10 cellular contexts compared by ENCODE assay signal in the genomic region with DNA sequence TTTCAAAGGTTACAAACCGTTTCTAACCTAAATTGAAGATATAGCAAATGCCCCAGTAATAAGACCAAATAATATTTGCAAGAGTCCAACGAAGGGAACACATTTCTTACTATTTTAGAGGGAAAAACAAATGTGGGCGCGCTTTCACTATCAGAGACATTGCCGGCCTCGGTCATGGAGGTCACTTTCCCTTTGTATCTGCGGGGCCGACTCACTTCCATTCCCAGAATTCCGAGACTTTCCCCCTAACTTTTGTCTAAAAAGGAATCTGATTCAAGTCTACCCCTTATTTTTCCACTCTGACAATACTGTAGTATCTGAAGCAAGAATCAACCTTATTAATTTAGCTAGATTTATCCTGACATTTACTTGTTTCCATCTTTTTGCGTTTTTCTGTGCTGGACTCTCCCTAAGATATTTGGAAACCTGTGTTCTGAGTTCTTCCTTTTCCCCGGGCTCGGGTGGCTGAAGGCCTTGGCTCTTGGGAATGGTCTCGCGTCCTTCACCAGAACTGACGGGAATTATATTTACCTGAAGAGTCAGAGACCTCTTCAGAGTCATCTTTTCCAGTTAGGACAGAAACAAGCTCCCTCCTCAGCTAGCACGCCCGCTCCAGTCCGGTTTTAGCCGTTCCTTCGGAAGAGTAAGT.
DNase-seq lines count a peak whose midpoint lies in the region; ATAC-seq and TF ChIP-seq lines count a peak whose summit lies in the region.
"Had no signal": no experiment of that assay in that cellular context is flagged by ENCODE, and none has a peak within 500 bp of the region (broad histone marks: within the 10 kb centered on the region; RNA-seq: fewer than 3 reads in every experiment).

No MANE protein-coding gene starts in this region.

- H3K27ac ChIP-seq in neural progenitor cell (no peak overlapping the region), SJCRH30 (no peak overlapping the region)

- DNase-seq in NT2/D1 (ENCODE audit: low read depth, low spot score) (no peak), endothelial cell (ENCODE audit: low spot score) (no peak), neural progenitor cell (ENCODE audit: low spot score) (peak; percentile 63), SJCRH30 (no peak)
- no peak for DNase-seq in activated CD8-positive, alpha-beta memory T cell treated with anti-CD3 and anti-CD28 coated beads, Interleukin-2, amount 50 U/mL, for 4 hours
- DNase-seq in activated effector memory CD4-positive, alpha-beta T cell treated with Interleukin-2 at 50 U/mL for 16 hours = no peak
- DNase-seq: NCI-H2107, SHP77 had no signal

- peak overlapping the region; percentile 93 for H2AFZ ChIP-seq in neural progenitor cell (replicated peaks)

- H3K27me3 Mint-ChIP-seq in endothelial cell (ENCODE audit: unreplicated experiment) (peaks cover 22% of the 10 kb centered on the region), neural progenitor cell (ENCODE audit: insufficient read depth, low read depth) (peaks cover 58% of the 10 kb centered on the region)

- peak overlapping the region; percentile 83 for H3K4me2 ChIP-seq in neural progenitor cell

- H3K4me3 ChIP-seq in GM08714 (ENCODE audit: low read length) = peak overlapping the region; percentile 61
- peak overlapping the region; percentile 56 for H3K4me3 ChIP-seq in NT2/D1 (ENCODE audit: insufficient read length, low read depth)
- H3K4me3 ChIP-seq in neural progenitor cell = peak overlapping the region; percentile 62
- H3K4me3 ChIP-seq in SJCRH30 = no peak overlapping the region

- no peaks in the 10 kb centered on the region for H3K27me3 ChIP-seq in NT2/D1 (ENCODE audit: insufficient read depth, insufficient read length)
- peaks cover 87% of the 10 kb centered on the region for H3K27me3 ChIP-seq in neural progenitor cell
- H3K27me3 ChIP-seq in SJCRH30 = no peaks in the 10 kb centered on the region

- no peak for ATAC-seq in HG03571 (IDR thresholded peaks at IDR 0.05; ENCODE audit: unreplicated experiment)

- H3K27ac Mint-ChIP-seq in endothelial cell (ENCODE audit: unreplicated experiment) (peak overlapping the region; percentile 84), neural progenitor cell (peak overlapping the region; percentile 24)

- H3K4me1 ChIP-seq in NT2/D1 (ENCODE audit: insufficient read depth, insufficient read length) (no peaks in the 10 kb centered on the region), neural progenitor cell (no peaks in the 10 kb centered on the region), SJCRH30 (no peaks in the 10 kb centered on the region)

- no peaks in the 10 kb centered on the region for H3K79me2 ChIP-seq in neural progenitor cell (ENCODE audit: low read depth)

- peaks cover 45% of the 10 kb centered on the region for H3K4me1 Mint-ChIP-seq in endothelial cell (ENCODE audit: unreplicated experiment)
- H3K4me1 Mint-ChIP-seq in neural progenitor cell = peaks cover 24% of the 10 kb centered on the region

- no peaks in the 10 kb centered on the region for H4K20me1 ChIP-seq in neural progenitor cell (ENCODE audit: low read depth)

- peaks cover 35% of the 10 kb centered on the region for H3F3A ChIP-seq in neural progenitor cell (ENCODE audit: low read depth)

- no peaks in the 10 kb centered on the region for H3K36me3 Mint-ChIP-seq in endothelial cell (ENCODE audit: low read depth, unreplicated experiment)
- H3K36me3 Mint-ChIP-seq in neural progenitor cell = no peaks in the 10 kb centered on the region

- H3K4me3 Mint-ChIP-seq in endothelial cell (ENCODE audit: unreplicated experiment) (peak overlapping the region; percentile 92), neural progenitor cell (peak overlapping the region; percentile 93)

- H3K9me3 ChIP-seq in NT2/D1 (ENCODE audit: insufficient read depth, low read length) (no peaks in the 10 kb centered on the region), neural progenitor cell (ENCODE audit: low read depth) (no peaks in the 10 kb centered on the region), SJCRH30 (replicated peaks) (no peaks in the 10 kb centered on the region)

- TF ChIP-seq CTCF in endothelial cell (IDR thresholded peaks at IDR 0.05; ENCODE audit: unreplicated experiment) = no peak
- TF ChIP-seq CTCF in neural progenitor cell (IDR thresholded peaks at IDR 0.05) = no peak

- H3K9me3 Mint-ChIP-seq in endothelial cell (ENCODE audit: unreplicated experiment) (no peaks in the 10 kb centered on the region), neural progenitor cell (peaks cover 19% of the 10 kb centered on the region)

- no peaks in the 10 kb centered on the region for H3K36me3 ChIP-seq in NT2/D1 (ENCODE audit: insufficient read depth, insufficient read length, low read length)
- no peaks in the 10 kb centered on the region for H3K36me3 ChIP-seq in neural progenitor cell
- no peaks in the 10 kb centered on the region for H3K36me3 ChIP-seq in SJCRH30

- H3K9ac ChIP-seq in NT2/D1 (ENCODE audit: insufficient read length, low read depth) (peak overlapping the region; percentile 38), neural progenitor cell (no peak overlapping the region)
